ENCODE assay signal across 3 cellular contexts in genomic region chr5:172792693-172793570, GRCh38.
TF ChIP-seq lines count a peak whose summit lies in the region.

No MANE protein-coding gene starts in this region.

TF ChIP-seq in GM23338, 12 proteins besides CTCF, POLR2A, EP300 and RAD21 (continues in another document):
- no peak for TF ChIP-seq ZNF114 (CRISPR knock-in tag; IDR thresholded peaks at IDR 0.05)
- TF ChIP-seq, protein P1, sequence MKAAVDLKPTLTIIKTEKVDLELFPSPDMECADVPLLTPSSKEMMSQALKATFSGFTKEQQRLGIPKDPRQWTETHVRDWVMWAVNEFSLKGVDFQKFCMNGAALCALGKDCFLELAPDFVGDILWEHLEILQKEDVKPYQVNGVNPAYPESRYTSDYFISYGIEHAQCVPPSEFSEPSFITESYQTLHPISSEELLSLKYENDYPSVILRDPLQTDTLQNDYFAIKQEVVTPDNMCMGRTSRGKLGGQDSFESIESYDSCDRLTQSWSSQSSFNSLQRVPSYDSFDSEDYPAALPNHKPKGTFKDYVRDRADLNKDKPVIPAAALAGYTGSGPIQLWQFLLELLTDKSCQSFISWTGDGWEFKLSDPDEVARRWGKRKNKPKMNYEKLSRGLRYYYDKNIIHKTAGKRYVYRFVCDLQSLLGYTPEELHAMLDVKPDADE (IDR thresholded peaks at IDR 0.05): no peak
- TF ChIP-seq, protein P2, sequence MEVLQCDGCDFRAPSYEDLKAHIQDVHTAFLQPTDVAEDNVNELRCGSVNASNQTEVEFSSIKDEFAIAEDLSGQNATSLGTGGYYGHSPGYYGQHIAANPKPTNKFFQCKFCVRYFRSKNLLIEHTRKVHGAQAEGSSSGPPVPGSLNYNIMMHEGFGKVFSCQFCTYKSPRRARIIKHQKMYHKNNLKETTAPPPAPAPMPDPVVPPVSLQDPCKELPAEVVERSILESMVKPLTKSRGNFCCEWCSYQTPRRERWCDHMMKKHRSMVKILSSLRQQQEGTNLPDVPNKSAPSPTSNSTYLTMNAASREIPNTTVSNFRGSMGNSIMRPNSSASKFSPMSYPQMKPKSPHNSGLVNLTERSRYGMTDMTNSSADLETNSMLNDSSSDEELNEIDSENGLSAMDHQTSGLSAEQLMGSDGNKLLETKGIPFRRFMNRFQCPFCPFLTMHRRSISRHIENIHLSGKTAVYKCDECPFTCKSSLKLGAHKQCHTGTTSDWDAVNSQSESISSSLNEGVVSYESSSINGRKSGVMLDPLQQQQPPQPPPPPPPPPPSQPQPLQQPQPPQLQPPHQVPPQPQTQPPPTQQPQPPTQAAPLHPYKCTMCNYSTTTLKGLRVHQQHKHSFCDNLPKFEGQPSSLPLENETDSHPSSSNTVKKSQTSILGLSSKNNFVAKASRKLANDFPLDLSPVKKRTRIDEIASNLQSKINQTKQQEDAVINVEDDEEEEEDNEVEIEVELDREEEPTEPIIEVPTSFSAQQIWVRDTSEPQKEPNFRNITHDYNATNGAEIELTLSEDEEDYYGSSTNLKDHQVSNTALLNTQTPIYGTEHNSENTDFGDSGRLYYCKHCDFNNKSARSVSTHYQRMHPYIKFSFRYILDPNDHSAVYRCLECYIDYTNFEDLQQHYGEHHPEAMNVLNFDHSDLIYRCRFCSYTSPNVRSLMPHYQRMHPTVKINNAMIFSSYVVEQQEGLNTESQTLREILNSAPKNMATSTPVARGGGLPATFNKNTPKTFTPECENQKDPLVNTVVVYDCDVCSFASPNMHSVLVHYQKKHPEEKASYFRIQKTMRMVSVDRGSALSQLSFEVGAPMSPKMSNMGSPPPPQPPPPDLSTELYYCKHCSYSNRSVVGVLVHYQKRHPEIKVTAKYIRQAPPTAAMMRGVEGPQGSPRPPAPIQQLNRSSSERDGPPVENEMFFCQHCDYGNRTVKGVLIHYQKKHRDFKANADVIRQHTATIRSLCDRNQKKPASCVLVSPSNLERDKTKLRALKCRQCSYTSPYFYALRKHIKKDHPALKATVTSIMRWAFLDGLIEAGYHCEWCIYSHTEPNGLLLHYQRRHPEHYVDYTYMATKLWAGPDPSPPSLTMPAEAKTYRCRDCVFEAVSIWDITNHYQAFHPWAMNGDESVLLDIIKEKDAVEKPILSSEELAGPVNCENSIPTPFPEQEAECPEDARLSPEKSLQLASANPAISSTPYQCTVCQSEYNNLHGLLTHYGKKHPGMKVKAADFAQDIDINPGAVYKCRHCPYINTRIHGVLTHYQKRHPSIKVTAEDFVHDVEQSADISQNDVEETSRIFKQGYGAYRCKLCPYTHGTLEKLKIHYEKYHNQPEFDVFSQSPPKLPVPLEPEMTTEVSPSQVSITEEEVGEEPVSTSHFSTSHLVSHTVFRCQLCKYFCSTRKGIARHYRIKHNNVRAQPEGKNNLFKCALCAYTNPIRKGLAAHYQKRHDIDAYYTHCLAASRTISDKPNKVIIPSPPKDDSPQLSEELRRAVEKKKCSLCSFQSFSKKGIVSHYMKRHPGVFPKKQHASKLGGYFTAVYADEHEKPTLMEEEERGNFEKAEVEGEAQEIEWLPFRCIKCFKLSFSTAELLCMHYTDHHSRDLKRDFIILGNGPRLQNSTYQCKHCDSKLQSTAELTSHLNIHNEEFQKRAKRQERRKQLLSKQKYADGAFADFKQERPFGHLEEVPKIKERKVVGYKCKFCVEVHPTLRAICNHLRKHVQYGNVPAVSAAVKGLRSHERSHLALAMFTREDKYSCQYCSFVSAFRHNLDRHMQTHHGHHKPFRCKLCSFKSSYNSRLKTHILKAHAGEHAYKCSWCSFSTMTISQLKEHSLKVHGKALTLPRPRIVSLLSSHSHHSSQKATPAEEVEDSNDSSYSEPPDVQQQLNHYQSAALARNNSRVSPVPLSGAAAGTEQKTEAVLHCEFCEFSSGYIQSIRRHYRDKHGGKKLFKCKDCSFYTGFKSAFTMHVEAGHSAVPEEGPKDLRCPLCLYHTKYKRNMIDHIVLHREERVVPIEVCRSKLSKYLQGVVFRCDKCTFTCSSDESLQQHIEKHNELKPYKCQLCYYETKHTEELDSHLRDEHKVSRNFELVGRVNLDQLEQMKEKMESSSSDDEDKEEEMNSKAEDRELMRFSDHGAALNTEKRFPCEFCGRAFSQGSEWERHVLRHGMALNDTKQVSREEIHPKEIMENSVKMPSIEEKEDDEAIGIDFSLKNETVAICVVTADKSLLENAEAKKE (CRISPR knock-in tag; IDR thresholded peaks at IDR 0.05): no peak
- no peak for TF ChIP-seq EZH2phosphoT487 (IDR thresholded peaks at IDR 0.05; ENCODE audit: unreplicated experiment)
- no peak for TF ChIP-seq POLR2AphosphoS5 (IDR thresholded peaks at IDR 0.05; ENCODE audit: low read depth)

TF ChIP-seq in HepG2, 621 proteins besides CTCF, POLR2A, EP300 and RAD21:
- TF ChIP-seq PATZ1 (CRISPR knock-in tag; IDR thresholded peaks at IDR 0.05): no peak
- TF ChIP-seq EEA1 (CRISPR knock-in tag; IDR thresholded peaks at IDR 0.05; ENCODE audit: borderline replicate concordance): no peak
- no peak for TF ChIP-seq SSRP1 (CRISPR knock-in tag; IDR thresholded peaks at IDR 0.05)
- no peak for TF ChIP-seq THYN1 (CRISPR knock-in tag; IDR thresholded peaks at IDR 0.05; ENCODE audit: borderline replicate concordance, low read depth)
- TF ChIP-seq FOSL2 (CRISPR knock-in tag; IDR thresholded peaks at IDR 0.05): peak; percentile 46; the same call in 1 of the 2 replicates
- no peak for TF ChIP-seq ZNF501 (CRISPR knock-in tag; IDR thresholded peaks at IDR 0.05)
- no peak for TF ChIP-seq RXRB (CRISPR knock-in tag; IDR thresholded peaks at IDR 0.05; ENCODE audit: borderline replicate concordance)
- TF ChIP-seq ZNF878 (CRISPR knock-in tag; IDR thresholded peaks at IDR 0.05): peak; percentile 1; the same call in 1 of the 2 replicates
- no peak for TF ChIP-seq HINFP (CRISPR knock-in tag; IDR thresholded peaks at IDR 0.05; ENCODE audit: low read depth)
- no peak for TF ChIP-seq ZBTB3 (CRISPR knock-in tag; IDR thresholded peaks at IDR 0.05; ENCODE audit: borderline replicate concordance, low read depth)
- TF ChIP-seq RFX5 (IDR thresholded peaks at IDR 0.05; ENCODE audit: low read depth, low read length): no peak
- TF ChIP-seq ZNF263 (CRISPR knock-in tag; IDR thresholded peaks at IDR 0.05): 0 out of 2 replicates have a peak, but pooled peaks have one; percentile 16
- 0 out of 2 replicates have a peak, but pooled peaks have one; percentile 5 for TF ChIP-seq SPEN (CRISPR knock-in tag; IDR thresholded peaks at IDR 0.05; ENCODE audit: low read depth)
- no peak for TF ChIP-seq RNF2 (conservative IDR thresholded peaks at IDR 0.05; ENCODE audit: low read depth)
- TF ChIP-seq RFX1 (IDR thresholded peaks at IDR 0.05): no peak
- TF ChIP-seq PAF1 (CRISPR knock-in tag; IDR thresholded peaks at IDR 0.05): no peak
- TF ChIP-seq ZIK1 (CRISPR knock-in tag; IDR thresholded peaks at IDR 0.05; ENCODE audit: borderline replicate concordance, low read depth): no peak

TF ChIP-seq in SK-N-SH treated with all-trans-retinoic acid at 6 μM for 48 hours, 23 proteins besides CTCF, POLR2A, EP300 and RAD21:
- TF ChIP-seq ZNF565 (CRISPR knock-in tag; conservative IDR thresholded peaks at IDR 0.05; ENCODE audit: low read depth) (no peak), ARNTL (CRISPR knock-in tag; IDR thresholded peaks at IDR 0.05; ENCODE audit: borderline replicate concordance, low read depth) (no peak), SNAI2 (CRISPR knock-in tag; IDR thresholded peaks at IDR 0.05) (no peak), RARB (CRISPR knock-in tag; IDR thresholded peaks at IDR 0.05) (no peak), POU6F1 (CRISPR knock-in tag; IDR thresholded peaks at IDR 0.05; ENCODE audit: borderline replicate concordance, low read depth) (no peak), GLIS3 (CRISPR knock-in tag; IDR thresholded peaks at IDR 0.05) (no peak), PPARA (CRISPR knock-in tag; IDR thresholded peaks at IDR 0.05; ENCODE audit: borderline replicate concordance) (no peak), ESRRG (CRISPR knock-in tag; IDR thresholded peaks at IDR 0.05) (no peak), PATZ1 (CRISPR knock-in tag; IDR thresholded peaks at IDR 0.05; ENCODE audit: borderline replicate concordance) (no peak), OSR1 (CRISPR knock-in tag; IDR thresholded peaks at IDR 0.05) (no peak), ZNF70 (CRISPR knock-in tag; IDR thresholded peaks at IDR 0.05) (no peak), ZC3H10 (CRISPR knock-in tag; IDR thresholded peaks at IDR 0.05) (no peak), BACH2 (CRISPR knock-in tag; IDR thresholded peaks at IDR 0.05; ENCODE audit: borderline replicate concordance) (no peak), TOX (CRISPR knock-in tag; IDR thresholded peaks at IDR 0.05; ENCODE audit: borderline replicate concordance) (no peak), ISL1 (CRISPR knock-in tag; IDR thresholded peaks at IDR 0.05) (no peak), ZNF8 (CRISPR knock-in tag; IDR thresholded peaks at IDR 0.05) (no peak), TSHZ2 (CRISPR knock-in tag; IDR thresholded peaks at IDR 0.05) (no peak), CSDC2 (CRISPR knock-in tag; IDR thresholded peaks at IDR 0.05) (no peak)
- TF ChIP-seq, protein P3, sequence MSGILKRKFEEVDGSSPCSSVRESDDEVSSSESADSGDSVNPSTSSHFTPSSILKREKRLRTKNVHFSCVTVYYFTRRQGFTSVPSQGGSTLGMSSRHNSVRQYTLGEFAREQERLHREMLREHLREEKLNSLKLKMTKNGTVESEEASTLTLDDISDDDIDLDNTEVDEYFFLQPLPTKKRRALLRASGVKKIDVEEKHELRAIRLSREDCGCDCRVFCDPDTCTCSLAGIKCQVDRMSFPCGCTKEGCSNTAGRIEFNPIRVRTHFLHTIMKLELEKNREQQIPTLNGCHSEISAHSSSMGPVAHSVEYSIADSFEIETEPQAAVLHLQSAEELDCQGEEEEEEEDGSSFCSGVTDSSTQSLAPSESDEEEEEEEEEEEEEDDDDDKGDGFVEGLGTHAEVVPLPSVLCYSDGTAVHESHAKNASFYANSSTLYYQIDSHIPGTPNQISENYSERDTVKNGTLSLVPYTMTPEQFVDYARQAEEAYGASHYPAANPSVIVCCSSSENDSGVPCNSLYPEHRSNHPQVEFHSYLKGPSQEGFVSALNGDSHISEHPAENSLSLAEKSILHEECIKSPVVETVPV (CRISPR knock-in tag; IDR thresholded peaks at IDR 0.05): no peak
- TF ChIP-seq, protein P4, sequence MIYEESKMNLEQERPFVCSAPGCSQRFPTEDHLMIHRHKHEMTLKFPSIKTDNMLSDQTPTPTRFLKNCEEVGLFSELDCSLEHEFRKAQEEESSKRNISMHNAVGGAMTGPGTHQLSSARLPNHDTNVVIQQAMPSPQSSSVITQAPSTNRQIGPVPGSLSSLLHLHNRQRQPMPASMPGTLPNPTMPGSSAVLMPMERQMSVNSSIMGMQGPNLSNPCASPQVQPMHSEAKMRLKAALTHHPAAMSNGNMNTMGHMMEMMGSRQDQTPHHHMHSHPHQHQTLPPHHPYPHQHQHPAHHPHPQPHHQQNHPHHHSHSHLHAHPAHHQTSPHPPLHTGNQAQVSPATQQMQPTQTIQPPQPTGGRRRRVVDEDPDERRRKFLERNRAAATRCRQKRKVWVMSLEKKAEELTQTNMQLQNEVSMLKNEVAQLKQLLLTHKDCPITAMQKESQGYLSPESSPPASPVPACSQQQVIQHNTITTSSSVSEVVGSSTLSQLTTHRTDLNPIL (CRISPR knock-in tag; IDR thresholded peaks at IDR 0.05; ENCODE audit: low read depth): no peak
